In the genomic region with DNA sequence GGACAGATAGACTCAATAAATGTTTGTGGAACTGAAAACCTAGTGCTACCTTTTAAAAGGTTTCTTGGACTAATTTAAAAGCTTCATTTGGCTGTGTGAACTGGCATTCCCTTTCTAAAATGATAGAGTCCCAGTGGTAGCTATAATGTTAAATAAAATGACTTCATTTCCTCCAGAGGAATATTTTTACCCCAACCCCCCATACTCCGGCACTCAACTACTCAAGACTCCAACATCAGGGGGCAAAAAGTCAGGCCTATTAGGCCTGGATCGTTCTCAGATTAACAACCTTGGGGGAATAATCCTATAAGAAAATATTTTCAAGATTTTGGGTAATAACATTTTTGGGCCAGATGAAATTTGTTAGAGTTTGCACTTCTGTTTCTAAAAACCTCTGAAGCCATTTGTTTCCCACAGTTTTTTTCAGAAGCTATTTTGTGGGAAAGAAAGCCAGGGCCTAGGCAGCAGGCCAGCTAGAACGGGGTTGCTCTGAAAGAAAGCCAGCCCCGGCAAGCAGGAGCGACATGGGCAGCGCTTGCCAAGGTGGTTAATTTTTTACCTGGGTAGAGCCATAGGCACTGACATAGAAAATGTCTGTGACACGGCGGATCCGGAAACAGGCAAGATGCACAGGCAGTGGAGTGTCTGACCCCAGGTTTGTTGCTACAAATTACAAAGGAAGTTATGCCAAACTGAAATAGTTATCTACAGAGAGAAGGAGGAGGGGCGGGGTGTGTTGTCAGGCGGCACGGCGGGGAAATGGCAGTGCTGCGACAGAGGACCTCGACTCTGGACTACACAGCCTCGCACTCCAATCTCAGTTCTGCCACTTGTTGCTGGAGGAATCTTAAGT, we compare ENCODE assay signal across 10 cellular contexts.
DNase-seq lines count a peak whose midpoint lies in the region; ATAC-seq and TF ChIP-seq lines count a peak whose summit lies in the region.
"Had no signal": no experiment of that assay in that cellular context is flagged by ENCODE, and none has a peak within 500 bp of the region (broad histone marks: within the 10 kb centered on the region; RNA-seq: fewer than 3 reads in every experiment).

No MANE protein-coding gene starts in this region.

- ATAC-seq in activated T-helper 17 cell treated with anti-CD3 and anti-CD28 coated beads, Interleukin-2, amount 50 U/mL, for 72 hours (replicated peaks) = no peak
- ATAC-seq in GM21447 (IDR thresholded peaks at IDR 0.05; ENCODE audit: unreplicated experiment) = no peak
- ATAC-seq: T-cell had no signal

- no peak for TF ChIP-seq CTCF in endodermal cell (conservative IDR thresholded peaks at IDR 0.05)

- DNase-seq in NCI-H1092 treated with DMSO at 0.1 percent for 48 hours (lab: John Stamatoyannopoulos, UW) (peak; percentile 2), NCI-H1092 (lab: John Stamatoyannopoulos, UW) (no peak), endodermal cell (peak; percentile 54), ureter (ENCODE audit: low spot score) (peak; percentile 65), erythroblast (lab: John Stamatoyannopoulos, UW) (no peak)
- DNase-seq: T-cell had no signal

- 84 to 87% methylated on average over 11 to 16 of the region's 16 CpGs for WGBS in endodermal cell (ENCODE audit: insufficient coverage in 1 of 2, insufficient read length in 1 of 2), 2 experiments
- 81 to 86% methylated on average over 12 to 13 of the region's 16 CpGs for WGBS in mesodermal cell (ENCODE audit: insufficient coverage in 2 of 2), 2 experiments

- H3K4me1 Mint-ChIP-seq in endodermal cell = peaks cover 57% of the 10 kb centered on the region
- no peaks in the 10 kb centered on the region for H3K4me1 Mint-ChIP-seq in activated T-helper 17 cell treated with anti-CD3 and anti-CD28 coated beads, Interleukin-2, amount 50 U/mL, for 72 hours
- H3K4me1 Mint-ChIP-seq: central memory CD8-positive, alpha-beta T cell; T-cell had no signal

- no peaks in the 10 kb centered on the region for H3K36me3 ChIP-seq in endodermal cell (ENCODE audit: control insufficient read depth, insufficient read depth, low read length)
- H3K36me3 ChIP-seq in mesodermal cell (ENCODE audit: control insufficient read depth, insufficient read depth, low read length) = no peaks in the 10 kb centered on the region

- no peaks in the 10 kb centered on the region for H3K9me3 Mint-ChIP-seq in endodermal cell
- peaks cover 4% of the 10 kb centered on the region for H3K9me3 Mint-ChIP-seq in activated T-helper 17 cell treated with anti-CD3 and anti-CD28 coated beads, Interleukin-2, amount 50 U/mL, for 72 hours
- H3K9me3 Mint-ChIP-seq: central memory CD8-positive, alpha-beta T cell had no signal

- peak overlapping the region; percentile 97 for H3K27ac Mint-ChIP-seq in endodermal cell
- H3K27ac Mint-ChIP-seq in activated T-helper 17 cell treated with anti-CD3 and anti-CD28 coated beads, Interleukin-2, amount 50 U/mL, for 72 hours = no peak overlapping the region
- H3K27ac Mint-ChIP-seq: T-cell had no signal

- H3K27ac ChIP-seq in endodermal cell (ENCODE audit: low read depth, low read length) (peak overlapping the region; percentile 50), mesodermal cell (ENCODE audit: low read depth, low read length, severe bottlenecking) (peak overlapping the region; percentile 72)

- no peaks in the 10 kb centered on the region for H3K36me3 Mint-ChIP-seq in endodermal cell (ENCODE audit: low read depth)
- H3K36me3 Mint-ChIP-seq in activated T-helper 17 cell treated with anti-CD3 and anti-CD28 coated beads, Interleukin-2, amount 50 U/mL, for 72 hours (ENCODE audit: low read depth) = no peaks in the 10 kb centered on the region
- H3K36me3 Mint-ChIP-seq: T-cell had no signal

- H3K9ac ChIP-seq in endodermal cell (ENCODE audit: extremely low read depth, low read length, poor library complexity, severe bottlenecking) = peak overlapping the region; percentile 46

- no peaks in the 10 kb centered on the region for H3K27me3 ChIP-seq in endodermal cell (ENCODE audit: control insufficient read depth, insufficient read depth, low read length, poor library complexity, severe bottlenecking)

- TF ChIP-seq POLR2A in erythroblast (IDR thresholded peaks at IDR 0.05; ENCODE audit: low read length) = no peak

- peak overlapping the region; percentile 29 for H3K4me3 Mint-ChIP-seq in endodermal cell
- H3K4me3 Mint-ChIP-seq in activated T-helper 17 cell treated with anti-CD3 and anti-CD28 coated beads, Interleukin-2, amount 50 U/mL, for 72 hours = no peak overlapping the region
- H3K4me3 Mint-ChIP-seq: central memory CD8-positive, alpha-beta T cell; T-cell had no signal

- H3K4me3 ChIP-seq in endodermal cell (ENCODE audit: low read length) (peak overlapping the region; percentile 68), mesodermal cell (ENCODE audit: extremely low read depth, insufficient read depth, low read length, poor library complexity, severe bottlenecking) (no peak overlapping the region)

- no peaks in the 10 kb centered on the region for H3K27me3 Mint-ChIP-seq in endodermal cell (ENCODE audit: insufficient read depth)
- peaks cover 10% of the 10 kb centered on the region for H3K27me3 Mint-ChIP-seq in activated T-helper 17 cell treated with anti-CD3 and anti-CD28 coated beads, Interleukin-2, amount 50 U/mL, for 72 hours
- H3K27me3 Mint-ChIP-seq: central memory CD8-positive, alpha-beta T cell had no signal

- H3K9me3 ChIP-seq in endodermal cell (ENCODE audit: control insufficient read depth, low read length) = no peaks in the 10 kb centered on the region
- no peaks in the 10 kb centered on the region for H3K9me3 ChIP-seq in mesodermal cell (ENCODE audit: control insufficient read depth, low read length)

- H3K4me1 ChIP-seq in endodermal cell (ENCODE audit: control insufficient read depth, insufficient read depth, low read length) (peaks cover 24% of the 10 kb centered on the region), mesodermal cell (ENCODE audit: control insufficient read depth, insufficient read depth, low read length, poor library complexity, severe bottlenecking) (peaks cover 80% of the 10 kb centered on the region)

Comparison
In these comparisons a context has a peak if more than half of its experiments do, and no peak if none do; other contexts are left out.
1. DNase-seq: peak in NCI-H1092 treated with DMSO at 0.1 percent for 48 hours (single experiment), endodermal cell (single experiment) and ureter (single experiment); none in NCI-H1092 (single experiment) and erythroblast (0 of 2).